Comparison of ENCODE assay signal across 23 cellular contexts in the genomic region with DNA sequence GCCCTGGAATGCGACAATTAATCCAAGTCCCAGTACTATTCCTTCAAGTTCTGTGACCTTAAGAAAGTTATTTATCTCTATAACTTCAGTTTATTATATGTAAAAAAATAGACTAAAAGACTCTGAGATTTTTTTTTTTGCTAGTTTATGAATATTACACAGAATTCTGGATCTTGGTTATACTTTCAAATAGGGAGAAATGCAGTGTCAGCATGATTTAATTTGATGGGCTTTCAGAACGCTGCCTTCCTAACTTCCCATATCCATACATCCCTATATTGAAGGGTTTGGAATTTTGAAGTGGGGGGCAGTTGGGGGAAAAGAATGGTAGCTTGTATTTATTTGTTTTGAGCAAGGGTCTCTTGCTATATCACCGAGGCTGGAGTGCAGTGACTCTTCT.
"Had no signal": no experiment of that assay in that cellular context is flagged by ENCODE, and none has a peak within 500 bp of the region (broad histone marks: within the 10 kb centered on the region; RNA-seq: fewer than 3 reads in every experiment).

No MANE protein-coding gene starts in this region.

- H3K36me3 Mint-ChIP-seq: mesothelial cell of epicardium, naive B cell had no signal

- H3K4me1 Mint-ChIP-seq: naive B cell; naive thymus-derived CD8-positive, alpha-beta T cell had no signal

- ATAC-seq: effector memory CD8-positive, alpha-beta T cell; foreskin keratinocyte; gastroesophageal sphincter; heart left ventricle; left cardiac atrium; left lung; left ventricle myocardium superior; lower lobe of right lung; mucosa of descending colon; naive thymus-derived CD8-positive, alpha-beta T cell had no signal

- H3K4me3 Mint-ChIP-seq: dendritic cell treated with granulocyte-macrophage colony-stimulating factor and Interleukin-4, amounts not matched to agents 40 ng/mL and 50 ng/mL, for 4 days; effector memory CD8-positive, alpha-beta T cell; mesothelial cell of epicardium; naive B cell; naive thymus-derived CD8-positive, alpha-beta T cell had no signal

- DNase-seq: colonic mucosa; cortex of kidney; effector CD8-positive, alpha-beta T cell; effector memory CD8-positive, alpha-beta T cell; foreskin keratinocyte; heart left ventricle; hippocampal formation; left cardiac atrium; left lung; left ventricle myocardium superior; lower lobe of right lung; mesenchymal stem cell; mucosa of descending colon; naive B cell; naive thymus-derived CD8-positive, alpha-beta T cell had no signal

- H3K27ac ChIP-seq: colonic mucosa, esophagus muscularis mucosa, foreskin keratinocyte, gastroesophageal sphincter, heart left ventricle, left lung, lower lobe of right lung had no signal

- H3K27ac Mint-ChIP-seq: dendritic cell treated with granulocyte-macrophage colony-stimulating factor and Interleukin-4, amounts not matched to agents 40 ng/mL and 50 ng/mL, for 4 days; effector memory CD8-positive, alpha-beta T cell; mesothelial cell of epicardium; naive thymus-derived CD8-positive, alpha-beta T cell had no signal

- H3K9me3 Mint-ChIP-seq: dendritic cell treated with granulocyte-macrophage colony-stimulating factor and Interleukin-4, amounts not matched to agents 40 ng/mL and 50 ng/mL, for 4 days; effector memory CD8-positive, alpha-beta T cell; mesothelial cell of epicardium; naive B cell had no signal

- H3K4me3 ChIP-seq: colonic mucosa, esophagus muscularis mucosa, gastroesophageal sphincter, heart left ventricle, left lung, lower lobe of right lung, mucosa of descending colon had no signal

- H3K27me3 ChIP-seq: colonic mucosa, esophagus muscularis mucosa, gastroesophageal sphincter, heart left ventricle, left lung had no signal

- H3K9me3 ChIP-seq: colonic mucosa, esophagus muscularis mucosa, gastroesophageal sphincter, heart left ventricle, left lung, lower lobe of right lung, mucosa of descending colon had no signal

- FAIRE-seq: endothelial cell of umbilical vein, frontal cortex, islet of Langerhans, keratinocyte had no signal

- H3K36me3 ChIP-seq: colonic mucosa, esophagus muscularis mucosa, gastroesophageal sphincter, heart left ventricle, left lung, lower lobe of right lung had no signal

- H3K4me1 ChIP-seq: colonic mucosa, esophagus muscularis mucosa, foreskin keratinocyte, gastroesophageal sphincter, heart left ventricle, left lung, lower lobe of right lung had no signal
